8 cellular contexts compared by ENCODE assay signal in genomic region chr5:65925094-65925600, GRCh38. TPM values are rescaled to one million over a fixed set of nuclear protein-coding genes. Genes with fewer than 3 reads are reported as not detected.
DNase-seq lines count a peak whose midpoint lies in the region; ATAC-seq and TF ChIP-seq lines count a peak whose summit lies in the region.

No MANE protein-coding gene starts in this region.

- H3K4me3 ChIP-seq in colonic mucosa (peak overlapping the region; percentile 74), right lobe of liver (peak overlapping the region; percentile 67 to 84 (median 83))

- peak; percentile 35 for DNase-seq in 8988T
- DNase-seq in NCI-H2227 treated with DMSO at 0.1 percent for 48 hours (lab: John Stamatoyannopoulos, UW), result peak; percentile 58
- DNase-seq in activated CD4-positive, alpha-beta T cell treated with anti-CD3 and anti-CD28 coated beads for 36 hours, result peak; percentile 82
- DNase-seq in colonic mucosa, result peak; percentile 76
- DNase-seq in right lobe of liver, result peak; percentile 81 to 86 (median 82)
- peak; percentile 50 to 56 for DNase-seq in stimulated activated CD4-positive, alpha-beta T cell treated with anti-CD3 and anti-CD28 coated beads, Interleukin-4, amount 100 ng/mL, for 48 hours (ENCODE audit: low read depth in 2 of 2)

- H3K27ac ChIP-seq in colonic mucosa (peak overlapping the region; percentile 100), right lobe of liver (peak overlapping the region; percentile 84 to 99 (median 85))

- H3K4me1 ChIP-seq in colonic mucosa (peaks cover 3% of the 10 kb centered on the region), right lobe of liver (peaks cover 0 to 22% (median 3%) of the 10 kb centered on the region in 4 donors)

- TF ChIP-seq CTCF in colonic mucosa (IDR thresholded peaks at IDR 0.05) (no peak), right lobe of liver (IDR thresholded peaks at IDR 0.05) (no peak)

- H3K36me3 Mint-ChIP-seq in activated CD4-positive, alpha-beta T cell treated with anti-CD3 and anti-CD28 coated beads for 36 hours (ENCODE audit: low read depth), result no peaks in the 10 kb centered on the region

- no peaks in the 10 kb centered on the region for H3K36me3 ChIP-seq in colonic mucosa
- H3K36me3 ChIP-seq in right lobe of liver, result no peaks in the 10 kb centered on the region

- POLR2A ChIA-PET in activated CD4-positive, alpha-beta T cell treated with anti-CD3 and anti-CD28 coated beads for 36 hours (lab: Charles Lee), result interaction anchor here (1.0 kb wide), 1 partner anchor 219 kb away, joined by 4 read pairs; the partner anchor contains the start of gene SREK1

- no peaks in the 10 kb centered on the region for H3K27me3 Mint-ChIP-seq in activated CD4-positive, alpha-beta T cell treated with anti-CD3 and anti-CD28 coated beads for 36 hours

- peak; percentile 24 for ATAC-seq in GM18519 (IDR thresholded peaks at IDR 0.05; ENCODE audit: low FRiP score, unreplicated experiment)
- peak; percentile 66 for ATAC-seq in HG03045 (IDR thresholded peaks at IDR 0.05; ENCODE audit: unreplicated experiment)
- peak; percentile 43 for ATAC-seq in activated CD4-positive, alpha-beta T cell treated with anti-CD3 and anti-CD28 coated beads for 36 hours
- peak; percentile 50 to 64 (median 57) for ATAC-seq in right lobe of liver

- peaks cover 22% of the 10 kb centered on the region for H3K4me1 Mint-ChIP-seq in activated CD4-positive, alpha-beta T cell treated with anti-CD3 and anti-CD28 coated beads for 36 hours

- intact Hi-C loops in activated CD4-positive, alpha-beta T cell treated with anti-CD3 and anti-CD28 coated beads for 36 hours (cut with DNase I, micrococcal nuclease), result loop anchor here (1.0 to 10.0 kb wide), 11 partner anchors 37 to 900 kb away; partner anchors contain the start of genes CENPK (in 1 of the 2), PPWD1 (in 1 of the 2), SHLD3 (in 1 of the 2) and SREK1 (in 1 of the 2)
- intact Hi-C loops in colonic mucosa (cut with DNase I), result loop anchor here (10.0 kb wide), 2 partner anchors 90 to 110 kb away; no protein-coding TSS in a partner anchor
- intact Hi-C loops in right lobe of liver (cut with DNase I), result no loop called here

- 1% methylated on average over 12 of the region's 43 CpGs for WGBS in right lobe of liver (ENCODE audit: insufficient coverage, low coverage, low lambda C conversion rate, missing lambda C conversion rate)

- peak overlapping the region; percentile 71 for H3K4me3 Mint-ChIP-seq in activated CD4-positive, alpha-beta T cell treated with anti-CD3 and anti-CD28 coated beads for 36 hours

- H3K27ac Mint-ChIP-seq in activated CD4-positive, alpha-beta T cell treated with anti-CD3 and anti-CD28 coated beads for 36 hours, result peak overlapping the region; percentile 68

- H3K27me3 ChIP-seq in colonic mucosa (no peaks in the 10 kb centered on the region), right lobe of liver (no peaks in the 10 kb centered on the region)

- no peak for TF ChIP-seq POLR2A in right lobe of liver (IDR thresholded peaks at IDR 0.05)

- H3K9me3 ChIP-seq in colonic mucosa (no peaks in the 10 kb centered on the region), right lobe of liver (no peaks in the 10 kb centered on the region)

- peak overlapping the region; percentile 73 to 86 for H3K9ac ChIP-seq in colonic mucosa (ENCODE audit: low read depth in 2 of 2, low read length in 2 of 2)

- CTCF ChIA-PET in activated CD4-positive, alpha-beta T cell treated with anti-CD3 and anti-CD28 coated beads for 36 hours (lab: Charles Lee), result interaction anchor here (0.6 to 1.1 kb wide), 6 partner anchors 9 to 316 kb away, joined by 3 to 4 read pairs (median 3); no protein-coding TSS in a partner anchor

- no peaks in the 10 kb centered on the region for H3K9me3 Mint-ChIP-seq in activated CD4-positive, alpha-beta T cell treated with anti-CD3 and anti-CD28 coated beads for 36 hours (ENCODE audit: low read depth)

RNA-seq across cellular contexts. Expression of gene ERBIN, which starts 1.2 kb away (rescaled TPM):
- total RNA-seq in activated CD4-positive, alpha-beta T cell treated with anti-CD3 and anti-CD28 coated beads for 36 hours, result 10 to 100 TPM; 44.8 to 52.3 TPM
- total RNA-seq in colonic mucosa (100 to 1,000 TPM in 1 of 2 donors, 10 to 100 TPM in 1; 69.3 to 110 TPM), right lobe of liver (10 to 100 TPM; 31.0 to 45.3 (median 32.8) TPM)

Comparison
In these comparisons a context has a peak if more than half of its experiments do, and no peak if none do; other contexts are left out.
1. Peak in every context shown above with its lines: DNase-seq, ATAC-seq, H3K4me3 ChIP-seq and H3K27ac ChIP-seq.
2. intact Hi-C loops: an anchor here in activated CD4-positive, alpha-beta T cell treated with anti-CD3 and anti-CD28 coated beads for 36 hours (1.0 to 10.0 kb wide) and colonic mucosa (10.0 kb wide); none called in right lobe of liver.